In the genomic region with DNA sequence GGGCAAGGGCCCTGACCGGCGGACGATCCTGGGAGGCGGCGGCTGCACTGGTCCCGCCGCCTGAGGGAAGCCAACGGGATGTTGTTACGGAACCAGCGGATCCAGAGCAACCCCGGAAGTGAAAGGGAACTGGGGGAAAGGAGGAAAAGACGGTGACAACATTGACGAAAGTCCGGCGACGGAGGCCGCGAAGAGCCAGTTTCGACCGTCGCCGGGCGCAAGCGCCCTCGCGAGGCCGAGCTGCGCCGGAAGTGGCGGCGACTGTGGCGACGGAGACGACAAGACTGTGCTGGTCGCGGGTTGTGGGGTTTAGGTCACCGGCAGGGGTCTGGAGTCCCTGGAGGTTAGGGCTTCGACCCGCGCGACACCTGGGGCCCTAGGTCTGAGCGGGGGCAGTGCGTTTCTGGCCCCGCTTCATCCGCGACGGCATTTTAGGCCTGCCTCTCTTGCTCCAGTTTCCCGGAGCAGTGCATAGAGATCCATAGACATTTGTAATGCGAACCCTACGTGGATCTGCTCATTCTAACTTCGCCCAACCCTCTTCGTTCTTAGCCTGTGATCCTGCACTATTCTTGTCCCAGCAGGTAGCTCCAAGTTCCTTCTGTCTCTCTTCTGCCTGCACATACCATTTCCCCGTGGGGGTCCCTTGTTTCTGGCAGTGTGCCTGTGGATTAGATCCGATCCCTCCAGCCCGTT, we compare ENCODE assay signal across 8 cellular contexts. TPM values are rescaled to one million over a fixed set of nuclear protein-coding genes. Genes with fewer than 3 reads are reported as not detected.
DNase-seq lines count a peak whose midpoint lies in the region; ATAC-seq and TF ChIP-seq lines count a peak whose summit lies in the region.

A gene (minus strand): TSS at position 120 of the 696 bp plus-strand sequence. CDS start 138 bp downstream, outside the sequence.

- 0% methylated on average over 55 of the region's 55 CpGs for WGBS in esophagus, 2 donors

- H3K9me3 ChIP-seq in OCI-LY7 (ENCODE audit: low read length) (no peaks in the 10 kb centered on the region), esophagus (ENCODE audit: control insufficient read depth in 2 of 2, insufficient read depth in 1 of 2, low read depth in 1 of 2, low read length in 1 of 2) (no peaks in the 10 kb centered on the region), mucosa of stomach (ENCODE audit: control insufficient read depth, low read length) (no peaks in the 10 kb centered on the region)

- POLR2A ChIA-PET in OCI-LY7 (lab: Charles Lee): interaction anchor here (0.5 to 2.5 kb wide), 8 partner anchors 10 to 144 kb away, joined by 3 to 8 read pairs (median 4); no protein-coding TSS in a partner anchor

- peak within 1 kb of the TSS; percentile 79 for H2AFZ ChIP-seq in OCI-LY7 (ENCODE audit: low read length)

- H4K20me1 ChIP-seq in OCI-LY7 (ENCODE audit: insufficient read depth, low read length): peaks cover 16% of the 10 kb centered on the region; the same call in 1 of the 2 replicates

- BruUV-seq in OCI-LY7 (replicated peaks; lab: Mats Ljungman, UMichigan): TSS peak; percentile 91

- peaks cover 12% of the 10 kb centered on the region for H3K36me3 ChIP-seq in OCI-LY7 (ENCODE audit: insufficient read depth, low read length)
- no peaks in the 10 kb centered on the region for H3K36me3 ChIP-seq in esophagus (ENCODE audit: control insufficient read depth in 2 of 2, insufficient read depth in 2 of 2, low read length in 1 of 2)
- H3K36me3 ChIP-seq in mucosa of stomach (ENCODE audit: control insufficient read depth, insufficient read depth, low read length): no peaks in the 10 kb centered on the region

- peaks cover 53% of the 10 kb centered on the region for H3K79me2 ChIP-seq in OCI-LY7 (ENCODE audit: insufficient read depth, low read depth, low read length)

- H3K4me2 ChIP-seq in OCI-LY7 (ENCODE audit: low read length): peak within 1 kb of the TSS; percentile 95

- intact Hi-C loops in OCI-LY7 (cut with micrococcal nuclease; ENCODE audit: unreplicated experiment): loop anchor here (5.0 kb wide), 1 partner anchor 1375 kb away; a partner anchor contains a TSS

- peak within 1 kb of the TSS; percentile 95 for H3K9ac ChIP-seq in mucosa of stomach (ENCODE audit: low read length)

- H3K27me3 ChIP-seq in esophagus (ENCODE audit: control insufficient read depth in 1 of 2, insufficient read depth in 2 of 2, low read length in 2 of 2) (no peaks in the 10 kb centered on the region), mucosa of stomach (ENCODE audit: control insufficient read depth, insufficient read depth, low read length) (no peaks in the 10 kb centered on the region)

- no peaks in the 10 kb centered on the region for H3K9me2 ChIP-seq in OCI-LY7 (ENCODE audit: insufficient read depth, low read length)

- H3K27ac ChIP-seq in OCI-LY7 (ENCODE audit: low read depth, low read length, poor library complexity, severe bottlenecking) (peak within 1 kb of the TSS; percentile 56), esophagus (ENCODE audit: low read depth in 2 of 2, low read length in 1 of 2) (peak within 1 kb of the TSS; percentile 96 to 98)

- peak; percentile 93 for ATAC-seq in GM21515 (IDR thresholded peaks at IDR 0.05; ENCODE audit: unreplicated experiment)

- peak within 1 kb of the TSS; percentile 98 for H3K4me3 ChIP-seq in OCI-LY7 (ENCODE audit: low read depth, low read length, poor library complexity, severe bottlenecking)
- peak within 1 kb of the TSS; percentile 87 to 93 for H3K4me3 ChIP-seq in esophagus (ENCODE audit: low read depth in 1 of 2, low read length in 2 of 2)
- peak within 1 kb of the TSS; percentile 79 for H3K4me3 ChIP-seq in mucosa of stomach (ENCODE audit: low read length)

- CTCF ChIA-PET in OCI-LY7 (lab: Charles Lee; ENCODE audit: unreplicated experiment): interaction anchor here (0.9 kb wide), 1 partner anchor 1376 kb away, joined by 3 read pairs; no protein-coding TSS in a partner anchor

- H3K4me1 ChIP-seq in OCI-LY7 (ENCODE audit: insufficient read depth, low read length, poor library complexity, severe bottlenecking) (peaks cover 18% of the 10 kb centered on the region), esophagus (ENCODE audit: control insufficient read depth in 2 of 2, insufficient read depth in 2 of 2, low read length in 1 of 2) (peaks cover 0 to 3% of the 10 kb centered on the region in 2 donors), mucosa of stomach (ENCODE audit: control insufficient read depth, insufficient read depth, low read length) (peaks cover 10% of the 10 kb centered on the region)

- peak; percentile 87 for DNase-seq in DMS114 treated with DMSO at 0.1 percent for 48 hours (lab: John Stamatoyannopoulos, UW; ENCODE audit: unreplicated experiment)
- peak; percentile 88 for DNase-seq in HuH-7 (ENCODE audit: low spot score)
- DNase-seq in OCI-LY7 (ENCODE audit: low spot score): peak; percentile 88
- peak; percentile 61 for DNase-seq in activated T-cell treated with anti-CD3 and anti-CD28 coated beads for 4 hours
- DNase-seq in stimulated activated CD8-positive, alpha-beta memory T cell treated with anti-CD3 and anti-CD28 coated beads, Interleukin-7, amount 100 ng/mL, for 1 hour (ENCODE audit: low read depth in 2 of 2): peak; percentile 51 to 59

- peak; percentile 50 for TF ChIP-seq CTCF in OCI-LY7 (conservative IDR thresholded peaks at IDR 0.05; ENCODE audit: low read length)

RNA-seq across cellular contexts. Expression of the gene that starts here (rescaled TPM):
- 24.0 and 38.8 TPM in 2 replicates for total RNA-seq in OCI-LY7 (2014; rRNA removed; shearing (Covaris generic))
- total RNA-seq in OCI-LY7 (2022): 49.6 and 55.7 TPM in 2 replicates
- polyA plus RNA-seq in esophagus: 1 to 10 TPM; 8.0 to 9.0 TPM

Comparison
In these comparisons a context has a peak if more than half of its experiments do, and no peak if none do; other contexts are left out.
1. Peak in every context shown above with its lines: DNase-seq, ATAC-seq, H3K4me3 ChIP-seq and H3K27ac ChIP-seq.